21 cellular contexts compared by ENCODE assay signal in genomic region chr7:91064938-91065337, GRCh38.
DNase-seq lines count a peak whose midpoint lies in the region; ATAC-seq and TF ChIP-seq lines count a peak whose summit lies in the region.
"Had no signal": no experiment of that assay in that cellular context is flagged by ENCODE, and none has a peak within 500 bp of the region (broad histone marks: within the 10 kb centered on the region; RNA-seq: fewer than 3 reads in every experiment).

No MANE protein-coding gene starts in this region.

- H3K27ac ChIP-seq in epithelial cell of prostate (peak overlapping the region; percentile 45), upper lobe of right lung (no peak overlapping the region)
- H3K27ac ChIP-seq in CD4-positive, alpha-beta memory T cell (ENCODE audit: low read depth, low read length): no peak overlapping the region

- no peaks in the 10 kb centered on the region for H3K36me3 Mint-ChIP-seq in CD4-positive, alpha-beta memory T cell

- no peaks in the 10 kb centered on the region for H3K9me3 ChIP-seq in CD4-positive, alpha-beta memory T cell (ENCODE audit: control insufficient read depth in 1 of 2, low read length in 2 of 2)
- H3K9me3 ChIP-seq in upper lobe of right lung: no peaks in the 10 kb centered on the region

- no peak for ATAC-seq in upper lobe of right lung
- ATAC-seq: HepG2, Right ventricle myocardium inferior had no signal

- POLR2A ChIA-PET in CD4-positive, alpha-beta memory T cell (lab: Charles Lee; ENCODE audit: partially characterized antibody): no interaction called here

- CTCF ChIA-PET in CD4-positive, alpha-beta memory T cell (lab: Charles Lee; ENCODE audit: partially characterized antibody): no interaction called here

- intact Hi-C loops in CD4-positive, alpha-beta memory T cell (cut with micrococcal nuclease): no loop called here
- intact Hi-C loops in upper lobe of right lung (cut with DNase I): no loop called here

- H3K4me1 Mint-ChIP-seq in CD4-positive, alpha-beta memory T cell: no peaks in the 10 kb centered on the region

- H3K27me3 ChIP-seq in CD4-positive, alpha-beta memory T cell (ENCODE audit: insufficient read depth, low read length): no peaks in the 10 kb centered on the region
- H3K27me3 ChIP-seq in upper lobe of right lung: no peaks in the 10 kb centered on the region

- no peak overlapping the region for H3K4me3 Mint-ChIP-seq in CD4-positive, alpha-beta memory T cell
- H3K4me3 Mint-ChIP-seq: CD4-positive, alpha-beta T cell; HFFc6 had no signal

- peaks cover 0 to 2% of the 10 kb centered on the region in 2 donors for H3K27me3 Mint-ChIP-seq in CD4-positive, alpha-beta memory T cell

- H3K4me1 ChIP-seq in CD4-positive, alpha-beta memory T cell (ENCODE audit: insufficient read depth, low read length): no peaks in the 10 kb centered on the region
- H3K4me1 ChIP-seq in upper lobe of right lung: no peaks in the 10 kb centered on the region

- no peak overlapping the region for H3K4me3 ChIP-seq in CD4-positive, alpha-beta memory T cell (ENCODE audit: low read length in 2 of 2)
- no peak overlapping the region for H3K4me3 ChIP-seq in upper lobe of right lung

- DNase-seq in AG08396 (ENCODE audit: low spot score) (peak; percentile 17), HT1080 (ENCODE audit: low read depth) (peak; percentile 22), epithelial cell of prostate (ENCODE audit: low read depth, low spot score) (no peak), kidney tubule cell (ENCODE audit: low spot score) (peak; percentile 68), ecto neural progenitor cell (ENCODE audit: low spot score) (no peak), NK-92 (lab: John Stamatoyannopoulos, UW; ENCODE audit: unreplicated experiment) (no peak), upper lobe of right lung (no peak)
- no peak for DNase-seq in CD4-positive, alpha-beta memory T cell
- DNase-seq: AML-193; CD4-positive, alpha-beta T cell; DND-41; GF-D8; GOT3; HFFc6; Karpas-422; MM.1S; NCI-H1105; NCI-H1694 treated with DMSO at 0.1 percent for 48 hours; NCI-H446 had no signal

- peaks cover 0 to 12% (median 0%) of the 10 kb centered on the region in 8 donors for H3K9me3 Mint-ChIP-seq in CD4-positive, alpha-beta memory T cell
- H3K9me3 Mint-ChIP-seq: CD4-positive, alpha-beta T cell; HFFc6 had no signal

- no peak for TF ChIP-seq CTCF in upper lobe of right lung (IDR thresholded peaks at IDR 0.05)

- no peaks in the 10 kb centered on the region for H3K36me3 ChIP-seq in CD4-positive, alpha-beta memory T cell (ENCODE audit: insufficient read depth, low read length)
- no peaks in the 10 kb centered on the region for H3K36me3 ChIP-seq in upper lobe of right lung

- no peak overlapping the region for H3K27ac Mint-ChIP-seq in CD4-positive, alpha-beta memory T cell
- H3K27ac Mint-ChIP-seq: CD4-positive, alpha-beta T cell; HFFc6 had no signal

Comparison
In these comparisons a context has a peak if more than half of its experiments do, and no peak if none do; other contexts are left out.
1. DNase-seq: peak in AG08396 (single experiment), HT1080 (single experiment) and kidney tubule cell (single experiment); none in epithelial cell of prostate (single experiment), ecto neural progenitor cell (single experiment), CD4-positive, alpha-beta memory T cell (0 of 5), NK-92 (single experiment) and upper lobe of right lung (single experiment).